ENCODE assay signal across 6 cellular contexts in genomic region chr17:45449708-45450329, GRCh38. TPM values are rescaled to one million over a fixed set of nuclear protein-coding genes. Genes with fewer than 3 reads are reported as not detected.
DNase-seq lines count a peak whose midpoint lies in the region; ATAC-seq, FAIRE-seq and TF ChIP-seq lines count a peak whose summit lies in the region.
"Not testable (repeated sequence)": the region's sequence is repeated elsewhere in the genome, so short reads cannot be mapped to it uniquely, and the experiment has no call there.

No MANE protein-coding gene starts in this region.

- not testable (repeated sequence) for H3K4me1 ChIP-seq in CD4-positive, CD25-positive, alpha-beta regulatory T cell (ENCODE audit: control insufficient read depth, insufficient read depth, low read length, poor library complexity, severe bottlenecking); HepG2 (ENCODE audit: insufficient read depth, low read length)
- H3K4me1 ChIP-seq in upper lobe of right lung = peaks cover 10% of the 10 kb centered on the region

- not testable (repeated sequence) for H3K27me3 ChIP-seq in CD4-positive, CD25-positive, alpha-beta regulatory T cell (ENCODE audit: control insufficient read depth, insufficient read depth, low read length); HepG2 (ENCODE audit: control insufficient read depth in 1 of 2, insufficient read depth in 2 of 2, low read length in 2 of 2); upper lobe of right lung

- H3K27ac Mint-ChIP-seq in CD4-positive, CD25-positive, alpha-beta regulatory T cell = peak overlapping the region in 2 of 3 donors; percentile 25 to 44
- H3K27ac Mint-ChIP-seq in T-helper 1 cell treated with Interleukin-12 subunit alpha and Interleukin-12 subunit beta and Interleukin-4 antibody, amounts not matched to agents 30 μg/mL and 1 μg/mL, for 36 hours = peak overlapping the region; percentile 22
- peak overlapping the region; percentile 52 for H3K27ac Mint-ChIP-seq in MCF 10A (ENCODE audit: low read depth, unreplicated experiment)

- H3K4me3 ChIP-seq in CD4-positive, CD25-positive, alpha-beta regulatory T cell (ENCODE audit: low read depth, low read length); HepG2 (replicated peaks in 1 of 3; ENCODE audit: insufficient read depth in 1 of 3, low read depth in 2 of 3, low read length in 3 of 3); upper lobe of right lung: not testable (repeated sequence)

- BruUV-seq in MCF 10A (replicated peaks; lab: Mats Ljungman, UMichigan); HepG2 (replicated peaks; lab: Mats Ljungman, UMichigan): not testable (repeated sequence)

- not testable (repeated sequence) for H3K27ac ChIP-seq in CD4-positive, CD25-positive, alpha-beta regulatory T cell (ENCODE audit: insufficient read depth, low read length, poor library complexity, severe bottlenecking); HepG2 (ENCODE audit: extremely low read length, insufficient read depth, low read length); upper lobe of right lung

- TF ChIP-seq POLR2A in HepG2 (IDR thresholded peaks at IDR 0.05; ENCODE audit: insufficient read depth in 1 of 2, low read depth in 2 of 2, low read length in 2 of 2) = not testable (repeated sequence)

- in situ Hi-C loops in HepG2 (cut with HindIII; ENCODE audit: extremely low pct_ligation_motif_present, low pct_unique_long_range_greater_than_20kb) = not testable (repeated sequence)

- H3K79me2 ChIP-seq in HepG2 (ENCODE audit: insufficient read depth, low read length) = not testable (repeated sequence)

- not testable (repeated sequence) for H4K20me1 ChIP-seq in HepG2 (ENCODE audit: insufficient read depth, low read length)

- not testable (repeated sequence) for H3K9me3 Mint-ChIP-seq in CD4-positive, CD25-positive, alpha-beta regulatory T cell; T-helper 1 cell treated with Interleukin-12 subunit alpha and Interleukin-12 subunit beta and Interleukin-4 antibody, amounts not matched to agents 30 μg/mL and 1 μg/mL, for 36 hours; MCF 10A (ENCODE audit: unreplicated experiment)

- not testable (repeated sequence) for H3K36me3 Mint-ChIP-seq in CD4-positive, CD25-positive, alpha-beta regulatory T cell
- peaks cover 29% of the 10 kb centered on the region for H3K36me3 Mint-ChIP-seq in T-helper 1 cell treated with Interleukin-12 subunit alpha and Interleukin-12 subunit beta and Interleukin-4 antibody, amounts not matched to agents 30 μg/mL and 1 μg/mL, for 36 hours (ENCODE audit: low read depth)
- peaks cover 27% of the 10 kb centered on the region for H3K36me3 Mint-ChIP-seq in MCF 10A (ENCODE audit: insufficient read depth, unreplicated experiment)

- intact Hi-C loops in MCF 10A (cut with micrococcal nuclease); HepG2 (cut with micrococcal nuclease; ENCODE audit: unreplicated experiment); sciatic nerve (cut with DNase I); upper lobe of right lung (cut with DNase I): not testable (repeated sequence)

- not testable (repeated sequence) for TF ChIP-seq RAD21 in HepG2 (CRISPR knock-in tag; IDR thresholded peaks at IDR 0.05)

- FAIRE-seq in HepG2 (lab: Jason Lieb, UNC) = not testable (repeated sequence)

- H2AFZ ChIP-seq in HepG2 (ENCODE audit: low read length) = not testable (repeated sequence)

- CTCF ChIA-PET in MCF 10A (lab: Yijun Ruan, JAX); HepG2 (lab: Yijun Ruan, JAX; ENCODE audit: low intra/inter-chr PET ratio, low total read pairs): not testable (repeated sequence)

- not testable (repeated sequence) for TF ChIP-seq EP300 in HepG2 (IDR thresholded peaks at IDR 0.05; ENCODE audit: low read depth in 2 of 2, low read length in 2 of 2); HepG2 (CRISPR knock-in tag; IDR thresholded peaks at IDR 0.05; ENCODE audit: borderline replicate concordance)

- not testable (repeated sequence) for TF ChIP-seq CTCF in MCF 10A (IDR thresholded peaks at IDR 0.05; ENCODE audit: unreplicated experiment); HepG2 (CRISPR knock-in tag; IDR thresholded peaks at IDR 0.05); upper lobe of right lung (IDR thresholded peaks at IDR 0.05)

- not testable (repeated sequence) for H3K4me3 Mint-ChIP-seq in CD4-positive, CD25-positive, alpha-beta regulatory T cell; T-helper 1 cell treated with Interleukin-12 subunit alpha and Interleukin-12 subunit beta and Interleukin-4 antibody, amounts not matched to agents 30 μg/mL and 1 μg/mL, for 36 hours; MCF 10A (ENCODE audit: unreplicated experiment)

- H3K4me1 Mint-ChIP-seq in CD4-positive, CD25-positive, alpha-beta regulatory T cell = peaks cover 0 to 32% (median 11%) of the 10 kb centered on the region in 4 donors
- H3K4me1 Mint-ChIP-seq in T-helper 1 cell treated with Interleukin-12 subunit alpha and Interleukin-12 subunit beta and Interleukin-4 antibody, amounts not matched to agents 30 μg/mL and 1 μg/mL, for 36 hours (ENCODE audit: low read depth) = peaks cover 19% of the 10 kb centered on the region
- H3K4me1 Mint-ChIP-seq in MCF 10A (ENCODE audit: insufficient read depth, unreplicated experiment) = peaks cover 24% of the 10 kb centered on the region

- not testable (repeated sequence) for H3K4me2 ChIP-seq in HepG2 (ENCODE audit: low read depth, low read length)

- H3K27me3 Mint-ChIP-seq in CD4-positive, CD25-positive, alpha-beta regulatory T cell; T-helper 1 cell treated with Interleukin-12 subunit alpha and Interleukin-12 subunit beta and Interleukin-4 antibody, amounts not matched to agents 30 μg/mL and 1 μg/mL, for 36 hours (ENCODE audit: low read depth); MCF 10A (ENCODE audit: insufficient read depth, unreplicated experiment): not testable (repeated sequence)

- DNase-seq in CD4-positive, CD25-positive, alpha-beta regulatory T cell; MCF 10A (ENCODE audit: unreplicated experiment); HepG2 (ENCODE audit: low spot score): not testable (repeated sequence)
- DNase-seq in sciatic nerve (ENCODE audit: low spot score) (peak; percentile 8), upper lobe of right lung (peak; percentile 11)

- POLR2A ChIA-PET in MCF 10A (lab: Yijun Ruan, JAX); HepG2 (lab: Yijun Ruan, JAX): not testable (repeated sequence)

- not testable (repeated sequence) for H3K9me3 ChIP-seq in CD4-positive, CD25-positive, alpha-beta regulatory T cell (ENCODE audit: control insufficient read depth in 2 of 2, low read length in 2 of 2); HepG2 (ENCODE audit: low read length); upper lobe of right lung

- H3K9ac ChIP-seq in HepG2 (ENCODE audit: insufficient read depth, low read depth, low read length) = not testable (repeated sequence)

- 96% methylated on average over 1 of the region's 1 CpG for WGBS in HepG2 (ENCODE audit: low lambda C conversion rate)

- peaks cover 11% of the 10 kb centered on the region for H3K36me3 ChIP-seq in CD4-positive, CD25-positive, alpha-beta regulatory T cell (ENCODE audit: control insufficient read depth, insufficient read depth, low read length)
- not testable (repeated sequence) for H3K36me3 ChIP-seq in HepG2 (replicated peaks in 1 of 2; ENCODE audit: control insufficient read depth in 1 of 2, insufficient read depth in 2 of 2, low read length in 2 of 2)
- peaks cover 16% of the 10 kb centered on the region for H3K36me3 ChIP-seq in upper lobe of right lung

- ATAC-seq in CD4-positive, CD25-positive, alpha-beta regulatory T cell (ENCODE audit: low read depth in 2 of 2); HepG2; sciatic nerve; upper lobe of right lung: not testable (repeated sequence)

RNA-seq across cellular contexts. Expression of gene ARHGAP27, which starts 17.1 kb away (rescaled TPM):
- total RNA-seq in CD4-positive, CD25-positive, alpha-beta regulatory T cell = 78.5 TPM
- 10 to 100 TPM; 23.9 to 27.7 (median 25.6) TPM for polyA plus RNA-seq in CD4-positive, CD25-positive, alpha-beta regulatory T cell
- 30.5 and 47.6 TPM in 2 replicates for total RNA-seq in MCF 10A (2022)
- total RNA-seq in HepG2 (2016; rRNA removed; fragmentation: Illumina TruSeq; extraction: Trizol) = 7.8 and 18.9 TPM in 2 replicates
- total RNA-seq in HepG2 (2016; cell fraction: cytosol; rRNA removed; fragmentation: Illumina TruSeq; extraction: Trizol; ENCODE audit: low read depth) = 4.4 and 4.5 TPM in 2 replicates
- total RNA-seq in HepG2 (2016; cell fraction: insoluble cytoplasmic fraction; rRNA removed; fragmentation: Illumina TruSeq; extraction: Trizol) = 6.7 and 19.6 TPM in 2 replicates
- 5.4 and 5.6 TPM in 2 replicates for total RNA-seq in HepG2 (2016; cell fraction: membrane; rRNA removed; fragmentation: Illumina TruSeq; extraction: Trizol)
- total RNA-seq in HepG2 (2016; cell fraction: nucleus; rRNA removed; fragmentation: Illumina TruSeq; extraction: Trizol) = 23.4 and 28.4 TPM in 2 replicates
- 15.5 and 20.0 TPM in 2 replicates for polyA plus RNA-seq in HepG2 (2011; rRNA removed)
- 5.4 and 8.7 TPM in 2 replicates for polyA plus RNA-seq in HepG2 (2011; cell fraction: cytosol; rRNA removed)
- polyA plus RNA-seq in HepG2 (2011; cell fraction: nucleus; rRNA removed) = 141 and 178 TPM in 2 replicates
- 6.9 and 8.4 TPM in 2 replicates for polyA plus RNA-seq in HepG2 (2012)
- 1.1 and 1.5 TPM in 2 replicates for polyA plus RNA-seq in HepG2 (2016; cell fraction: cytosol; fragmentation: Illumina TruSeq; extraction: Trizol; ENCODE audit: low read depth)
- 8.6 and 9.5 TPM in 2 replicates for polyA plus RNA-seq in HepG2 (2016; cell fraction: insoluble cytoplasmic fraction; fragmentation: Illumina TruSeq; extraction: Trizol; ENCODE audit: low read depth)
- polyA plus RNA-seq in HepG2 (2016; cell fraction: membrane; fragmentation: Illumina TruSeq; extraction: Trizol; ENCODE audit: low read depth) = 2.5 and 2.7 TPM in 2 replicates
- polyA plus RNA-seq in HepG2 (2016; cell fraction: nucleus; fragmentation: Illumina TruSeq; extraction: Trizol; ENCODE audit: insufficient read depth, low read depth) = 67.3 and 73.4 TPM in 2 replicates
- 17.3 and 32.8 TPM in 2 replicates for polyA minus RNA-seq in HepG2 (2011; rRNA and poly(A)+ RNA removed; ENCODE audit: low replicate concordance)
- polyA minus RNA-seq in HepG2 (2011; cell fraction: cytosol; rRNA and poly(A)+ RNA removed) = 4.6 and 4.8 TPM in 2 replicates
- polyA minus RNA-seq in HepG2 (2011; cell fraction: nucleus; rRNA and poly(A)+ RNA removed) = 26.1 and 28.0 TPM in 2 replicates
- 30.6 TPM for total RNA-seq in sciatic nerve
- total RNA-seq in upper lobe of right lung = 73.8 TPM

RNA-seq across cellular contexts. Expression of gene PLEKHM1, which starts 40.7 kb away (rescaled TPM):
- 103 TPM for total RNA-seq in CD4-positive, CD25-positive, alpha-beta regulatory T cell
- 10 to 100 TPM; 11.1 to 19.4 (median 12.0) TPM for polyA plus RNA-seq in CD4-positive, CD25-positive, alpha-beta regulatory T cell
- total RNA-seq in MCF 10A (2022) = 53.4 and 87.4 TPM in 2 replicates
- 7.1 and 7.6 TPM in 2 replicates for total RNA-seq in HepG2 (2016; rRNA removed; fragmentation: Illumina TruSeq; extraction: Trizol)
- 48.6 and 52.8 TPM in 2 replicates for total RNA-seq in HepG2 (2016; cell fraction: cytosol; rRNA removed; fragmentation: Illumina TruSeq; extraction: Trizol; ENCODE audit: low read depth)
- total RNA-seq in HepG2 (2016; cell fraction: insoluble cytoplasmic fraction; rRNA removed; fragmentation: Illumina TruSeq; extraction: Trizol) = 6.8 and 8.8 TPM in 2 replicates
- 15.5 and 18.1 TPM in 2 replicates for total RNA-seq in HepG2 (2016; cell fraction: membrane; rRNA removed; fragmentation: Illumina TruSeq; extraction: Trizol)
- 8.8 and 9.0 TPM in 2 replicates for total RNA-seq in HepG2 (2016; cell fraction: nucleus; rRNA removed; fragmentation: Illumina TruSeq; extraction: Trizol)
- 13.5 and 14.6 TPM in 2 replicates for polyA plus RNA-seq in HepG2 (2011; rRNA removed)
- 5.3 and 7.9 TPM in 2 replicates for polyA plus RNA-seq in HepG2 (2011; cell fraction: cytosol; rRNA removed)
- 24.7 and 25.8 TPM in 2 replicates for polyA plus RNA-seq in HepG2 (2011; cell fraction: nucleus; rRNA removed)
- polyA plus RNA-seq in HepG2 (2012) = 5.7 and 11.4 TPM in 2 replicates
- 0.94 and 1.7 TPM in 2 replicates for polyA plus RNA-seq in HepG2 (2016; cell fraction: cytosol; fragmentation: Illumina TruSeq; extraction: Trizol; ENCODE audit: low read depth)
- polyA plus RNA-seq in HepG2 (2016; cell fraction: insoluble cytoplasmic fraction; fragmentation: Illumina TruSeq; extraction: Trizol; ENCODE audit: low read depth) = 4.7 and 7.1 TPM in 2 replicates
- polyA plus RNA-seq in HepG2 (2016; cell fraction: membrane; fragmentation: Illumina TruSeq; extraction: Trizol; ENCODE audit: low read depth) = 3.2 and 3.4 TPM in 2 replicates
- polyA plus RNA-seq in HepG2 (2016; cell fraction: nucleus; fragmentation: Illumina TruSeq; extraction: Trizol; ENCODE audit: insufficient read depth, low read depth) = 12.1 and 12.9 TPM in 2 replicates
- 64.3 and 116 TPM in 2 replicates for polyA minus RNA-seq in HepG2 (2011; rRNA and poly(A)+ RNA removed; ENCODE audit: low replicate concordance)
- 15.4 and 23.1 TPM in 2 replicates for polyA minus RNA-seq in HepG2 (2011; cell fraction: cytosol; rRNA and poly(A)+ RNA removed)
- 22.1 and 31.3 TPM in 2 replicates for polyA minus RNA-seq in HepG2 (2011; cell fraction: nucleus; rRNA and poly(A)+ RNA removed)
- total RNA-seq in sciatic nerve = 56.6 TPM
- total RNA-seq in upper lobe of right lung = 69.8 TPM
